In genomic region chr3:30777426-30777825, GRCh38 we compare ENCODE assay signal across 27 cellular contexts.
"Had no signal": no experiment of that assay in that cellular context is flagged by ENCODE, and none has a peak within 500 bp of the region (broad histone marks: within the 10 kb centered on the region; RNA-seq: fewer than 3 reads in every experiment).

No MANE protein-coding gene starts in this region.

- H3K79me2 ChIP-seq: parathyroid adenoma had no signal

- H3K36me3 ChIP-seq: heart right ventricle, left lung, neutrophil, right lobe of liver, stomach, thyroid gland, vagina had no signal

- H3K9me3 ChIP-seq: gastroesophageal sphincter, left lung, mucosa of descending colon, neutrophil, right lobe of liver, stomach, thyroid gland, vagina had no signal

- H3K27ac ChIP-seq: epithelial cell of prostate, foreskin keratinocyte, gastroesophageal sphincter, heart right ventricle, left lung, neutrophil, parathyroid adenoma, right lobe of liver, stomach, thyroid gland, vagina had no signal

- DNase-seq: effector CD8-positive, alpha-beta T cell; endodermal cell; foreskin keratinocyte; glutamatergic neuron; heart right ventricle; hippocampal formation; left cardiac atrium; left lung; mesenchymal stem cell; mucosa of descending colon; naive B cell; right lobe of liver; stimulated activated CD4-positive, alpha-beta T cell treated with anti-CD3 and anti-CD28 coated beads, Interleukin-12 subunit alpha, Interleukin-12 subunit beta, amount 100 ng/mL, for 4 hours; stimulated activated CD4-positive, alpha-beta T cell treated with anti-CD3 and anti-CD28 coated beads, Interleukin-1b, Interleukin-23, amount 100 ng/mL, for 48 hours; stimulated activated CD4-positive, alpha-beta T cell treated with anti-CD3 and anti-CD28 coated beads, Interleukin-4, amount 100 ng/mL, for 24 hours; stimulated activated naive CD4-positive, alpha-beta T cell treated with Interleukin-2 at 50 U/mL for 16 hours; stomach; thyroid gland; trophoblast cell had no signal

- H3K4me3 ChIP-seq: gastroesophageal sphincter, heart right ventricle, left lung, mucosa of descending colon, right lobe of liver, smooth muscle cell, stomach, thyroid gland, vagina had no signal

- H3K4me2 ChIP-seq: smooth muscle cell had no signal

- ATAC-seq: esophagus mucosa; foreskin keratinocyte; gastroesophageal sphincter; heart right ventricle; left cardiac atrium; left lung; mucosa of descending colon; stimulated activated effector memory CD8-positive, alpha-beta T cell treated with anti-CD3 and anti-CD28 coated beads, Interleukin-12 subunit alpha, Interleukin-12 subunit beta, amount 100 ng/mL, for 72 hours had no signal

- H3K27me3 ChIP-seq: gastroesophageal sphincter, heart right ventricle, left lung, neutrophil, right lobe of liver, stomach, thyroid gland, vagina had no signal

- H2AFZ ChIP-seq: parathyroid adenoma had no signal

- H3K9ac ChIP-seq: parathyroid adenoma had no signal

- H3K4me1 ChIP-seq: heart right ventricle, left lung, parathyroid adenoma, stomach, thyroid gland, vagina had no signal
